ENCODE assay signal across 9 cellular contexts in genomic region chr4:128517739-128518510, GRCh38.
DNase-seq lines count a peak whose midpoint lies in the region; ATAC-seq and TF ChIP-seq lines count a peak whose summit lies in the region.
"Had no signal": no experiment of that assay in that cellular context is flagged by ENCODE, and none has a peak within 500 bp of the region (broad histone marks: within the 10 kb centered on the region; RNA-seq: fewer than 3 reads in every experiment).

No MANE protein-coding gene starts in this region.

- peaks cover 8% of the 10 kb centered on the region for H3K4me1 Mint-ChIP-seq in T-helper 17 cell
- H3K4me1 Mint-ChIP-seq: memory B cell had no signal

- DNase-seq in Right ventricle myocardium inferior (ENCODE audit: missing footprints) (peak; percentile 71), cardiac septum (ENCODE audit: low spot score) (no peak), NB4 (ENCODE audit: low read depth) (peak; percentile 96), cerebellar cortex (ENCODE audit: low spot score) (peak; percentile 11), lower lobe of right lung (no peak), T-helper 17 cell (no peak), T-helper 9 cell (no peak)

- TF ChIP-seq CTCF in NB4 (IDR thresholded peaks at IDR 0.05; ENCODE audit: low read depth, low read length), result no peak
- TF ChIP-seq CTCF in lower lobe of right lung (IDR thresholded peaks at IDR 0.05), result no peak

- TF ChIP-seq POLR2A in NB4 (IDR thresholded peaks at IDR 0.05; ENCODE audit: extremely low read depth, insufficient read length), result no peak

- H3K4me1 ChIP-seq in lower lobe of right lung, result peaks cover 29% of the 10 kb centered on the region

- intact Hi-C loops in Right ventricle myocardium inferior (cut with DNase I) (loop anchor here (5.0 to 10.0 kb wide), 2 partner anchors 51 to 133 kb away; no protein-coding TSS in a partner anchor), cardiac septum (cut with DNase I) (loop anchor here (5.0 kb wide), 1 partner anchor 34 kb away; no protein-coding TSS in a partner anchor), lower lobe of right lung (cut with DNase I) (no loop called here)

- no peak overlapping the region for H3K27ac Mint-ChIP-seq in T-helper 17 cell
- H3K27ac Mint-ChIP-seq: memory B cell had no signal

- H3K27ac ChIP-seq in lower lobe of right lung, result peak overlapping the region; percentile 41

- H3K4me3 ChIP-seq in NB4 (ENCODE audit: low read depth, low read length) (no peak overlapping the region), lower lobe of right lung (no peak overlapping the region)

- no peaks in the 10 kb centered on the region for H3K36me3 ChIP-seq in lower lobe of right lung

- H3K27me3 Mint-ChIP-seq in T-helper 17 cell, result peaks cover 24% of the 10 kb centered on the region

- ATAC-seq in Right ventricle myocardium inferior (peak; percentile 92), HG02798 (IDR thresholded peaks at IDR 0.05; ENCODE audit: poor library complexity, unreplicated experiment) (peak; percentile 94), lower lobe of right lung (peak; percentile 71 to 81), T-helper 17 cell (no peak)

- H3K9me3 ChIP-seq in lower lobe of right lung (no peaks in the 10 kb centered on the region), T-helper 17 cell (ENCODE audit: control insufficient read depth, low read length, poor library complexity, severe bottlenecking) (no peaks in the 10 kb centered on the region)

- no peaks in the 10 kb centered on the region for H3K27me3 ChIP-seq in lower lobe of right lung (ENCODE audit: low read depth)

- H3K4me3 Mint-ChIP-seq in T-helper 17 cell, result no peak overlapping the region
- H3K4me3 Mint-ChIP-seq: memory B cell had no signal

- peaks cover 6% of the 10 kb centered on the region for H3K36me3 Mint-ChIP-seq in T-helper 17 cell (ENCODE audit: low read depth)
- H3K36me3 Mint-ChIP-seq: memory B cell had no signal

Comparison
In these comparisons a context has a peak if more than half of its experiments do, and no peak if none do; other contexts are left out.
1. DNase-seq: peak in Right ventricle myocardium inferior (single experiment), NB4 (single experiment) and cerebellar cortex (single experiment); none in cardiac septum (single experiment), lower lobe of right lung (single experiment), T-helper 17 cell (0 of 3) and T-helper 9 cell (single experiment).